ENCODE assay signal across 26 cellular contexts in genomic region chr6:1099257-1099656, GRCh38.
A peak's percentile ranks its signal among the peaks of the same experiment; 100 is the strongest.
DNase-seq lines count a peak whose midpoint lies in the region; ATAC-seq, FAIRE-seq and TF ChIP-seq lines count a peak whose summit lies in the region.
"Had no signal": no experiment of that assay in that cellular context is flagged by ENCODE, and none has a peak within 500 bp of the region (broad histone marks: within the 10 kb centered on the region; RNA-seq: fewer than 3 reads in every experiment).

No MANE protein-coding gene starts in this region.

- H3K36me3 ChIP-seq in esophagus (ENCODE audit: control insufficient read depth in 2 of 2, insufficient read depth in 2 of 2, low read length in 1 of 2) (no peaks in the 10 kb centered on the region), keratinocyte (ENCODE audit: control insufficient read depth in 2 of 2, extremely low read depth in 1 of 2, insufficient read depth in 2 of 2, low read length in 2 of 2) (no peaks in the 10 kb centered on the region), colonic mucosa (no peaks in the 10 kb centered on the region)
- H3K36me3 ChIP-seq: BLaER1 treated with 17β-estradiol and CSF1 and Interleukin-3, amounts not matched to agents 10 nM and 100 nM; MG63 had no signal

- intact Hi-C loops in colonic mucosa (cut with DNase I), result no loop called here

- H3K36me3 Mint-ChIP-seq in type B pancreatic cell, result no peaks in the 10 kb centered on the region

- H3K4me1 ChIP-seq in esophagus (ENCODE audit: control insufficient read depth in 2 of 2, insufficient read depth in 2 of 2, low read length in 1 of 2) (peaks cover 2 to 5% of the 10 kb centered on the region in 2 donors), keratinocyte (ENCODE audit: control insufficient read depth, extremely low read depth, insufficient read depth, low read length) (peaks cover 11% of the 10 kb centered on the region), colonic mucosa (no peaks in the 10 kb centered on the region)
- H3K4me1 ChIP-seq: A549 had no signal

- no peaks in the 10 kb centered on the region for H3K27me3 ChIP-seq in esophagus (ENCODE audit: control insufficient read depth in 1 of 2, insufficient read depth in 2 of 2, low read length in 2 of 2)
- H3K27me3 ChIP-seq in keratinocyte (ENCODE audit: control insufficient read depth, extremely low read depth, insufficient read depth, low read length), result no peaks in the 10 kb centered on the region
- H3K27me3 ChIP-seq in colonic mucosa, result no peaks in the 10 kb centered on the region
- H3K27me3 ChIP-seq: BLaER1 treated with 17β-estradiol and CSF1 and Interleukin-3, amounts not matched to agents 10 nM and 100 nM; MG63 had no signal

- no peaks in the 10 kb centered on the region for H3K9me3 Mint-ChIP-seq in type B pancreatic cell
- H3K9me3 Mint-ChIP-seq: CD4-positive, alpha-beta T cell had no signal

- H3K9me1 ChIP-seq in keratinocyte (ENCODE audit: control insufficient read depth, extremely low read depth, insufficient read depth, low read length), result no peaks in the 10 kb centered on the region

- H3K27ac Mint-ChIP-seq in type B pancreatic cell, result no peak overlapping the region
- H3K27ac Mint-ChIP-seq: CD4-positive, alpha-beta T cell had no signal

- H3K9ac ChIP-seq in keratinocyte (ENCODE audit: control insufficient read depth, extremely low read depth, insufficient read depth, low read length), result no peak overlapping the region
- no peak overlapping the region for H3K9ac ChIP-seq in colonic mucosa (ENCODE audit: low read depth in 2 of 2, low read length in 2 of 2)
- H3K9ac ChIP-seq: BLaER1 treated with 17β-estradiol and CSF1 and Interleukin-3, amounts not matched to agents 10 nM and 100 nM; GM23248 had no signal

- H3K27ac ChIP-seq in RWPE1 (peak overlapping the region; percentile 75), esophagus (ENCODE audit: low read depth in 2 of 2, low read length in 1 of 2) (peak overlapping the region; percentile 83 to 89), keratinocyte (ENCODE audit: control insufficient read depth, insufficient read depth, low read length) (no peak overlapping the region), colonic mucosa (no peak overlapping the region)
- H3K27ac ChIP-seq: A549; BLaER1 treated with 17β-estradiol and CSF1 and Interleukin-3, amounts not matched to agents 10 nM and 100 nM; GM23248; PC-9 had no signal

- H3K9me3 ChIP-seq in esophagus (ENCODE audit: control insufficient read depth in 2 of 2, insufficient read depth in 1 of 2, low read depth in 1 of 2, low read length in 1 of 2) (peaks cover 0 to 2% of the 10 kb centered on the region in 2 donors), keratinocyte (ENCODE audit: control insufficient read depth, low read depth, low read length) (no peaks in the 10 kb centered on the region), colonic mucosa (no peaks in the 10 kb centered on the region)
- H3K9me3 ChIP-seq: A549, MG63 had no signal

- no peaks in the 10 kb centered on the region for H4K20me1 ChIP-seq in keratinocyte (ENCODE audit: control insufficient read depth, extremely low read depth, insufficient read depth, low read length)
- H4K20me1 ChIP-seq: BLaER1 treated with 17β-estradiol and CSF1 and Interleukin-3, amounts not matched to agents 10 nM and 100 nM had no signal

- ATAC-seq in left lobe of liver, result no peak
- ATAC-seq: A549 had no signal

- CTCF ChIA-PET in RWPE1 (lab: Yijun Ruan, JAX), result no interaction called here

- TF ChIP-seq CTCF in RWPE1 (conservative IDR thresholded peaks at IDR 0.05; ENCODE audit: low read depth) (no peak), keratinocyte (optimal IDR thresholded peaks at IDR 0.05 in 1 of 3, IDR thresholded peaks at IDR 0.05 in 1 of 3, conservative IDR thresholded peaks at IDR 0.05 in 1 of 3; ENCODE audit: extremely low read depth in 1 of 3, insufficient read depth in 2 of 3, low read length in 3 of 3) (no peak), type B pancreatic cell (conservative IDR thresholded peaks at IDR 0.05) (no peak), colonic mucosa (IDR thresholded peaks at IDR 0.05) (no peak)

- WGBS in esophagus, 2 donors, result 37 to 57% methylated on average over 10 of the region's 10 CpGs

- peak overlapping the region; percentile 5 for H3K4me3 Mint-ChIP-seq in type B pancreatic cell
- H3K4me3 Mint-ChIP-seq: CD4-positive, alpha-beta T cell had no signal

- no peaks in the 10 kb centered on the region for H3K79me2 ChIP-seq in keratinocyte (ENCODE audit: control insufficient read depth, insufficient read depth, low read length)

- H3K4me3 ChIP-seq in esophagus (ENCODE audit: low read depth in 1 of 2, low read length in 2 of 2) (no peak overlapping the region), keratinocyte (ENCODE audit: control insufficient read depth in 2 of 3, extremely low read depth in 1 of 3, insufficient read depth in 2 of 3, low read depth in 1 of 3, low read length in 3 of 3) (peak overlapping the region in 1 of 3 experiments; percentile 8), colonic mucosa (no peak overlapping the region)
- H3K4me3 ChIP-seq: A549; BLaER1 treated with 17β-estradiol and CSF1 and Interleukin-3, amounts not matched to agents 10 nM and 100 nM; GM23248; MG63; PC-9 had no signal

- peak; percentile 51 for FAIRE-seq in keratinocyte (lab: Jason Lieb, UNC)
- FAIRE-seq: A549, D721Med, HTR-8/SVneo had no signal

- H3K4me1 Mint-ChIP-seq in type B pancreatic cell (ENCODE audit: unreplicated experiment), result peaks cover 26% of the 10 kb centered on the region

- DNase-seq in RWPE1 (ENCODE audit: low spot score) (peak; percentile 17), keratinocyte (ENCODE audit: low read depth, low spot score) (no peak), type B pancreatic cell (ENCODE audit: extremely low spot score, unreplicated experiment) (no peak), colonic mucosa (no peak), left lobe of liver (ENCODE audit: low spot score) (no peak), pons (ENCODE audit: low spot score) (no peak)
- DNase-seq: AML-193; CD4-positive, alpha-beta T cell; GM23248; H7; KBM-7; MG63; NCI-H1105 treated with DMSO at 0.1 percent for 48 hours; NCI-H146; NCI-H1930; NCI-H446 treated with DMSO at 0.1 percent for 48 hours; NCI-H526; NCI-H82; NK-92 treated with Interleukin-12 subunit alpha and Interleukin-12 subunit beta, amount 100 ng/mL, for 24 hours; PC-9; SHP77 had no signal

- peaks cover 12% of the 10 kb centered on the region for H3K27me3 Mint-ChIP-seq in type B pancreatic cell

- H2AFZ ChIP-seq in keratinocyte (ENCODE audit: control insufficient read depth, low read length), result peak overlapping the region; percentile 78
- H2AFZ ChIP-seq: GM23248, PC-9 had no signal

- dilution Hi-C loops in keratinocyte (cut with MboI; ENCODE audit: extremely low pct_ligation_motif_present, low sequenced_read_pairs), result no loop called here

- POLR2A ChIA-PET in RWPE1 (lab: Yijun Ruan, JAX; ENCODE audit: low non-redundant PET), result no interaction called here

- H3K4me2 ChIP-seq in keratinocyte (ENCODE audit: control insufficient read depth, extremely low read depth, insufficient read depth, low read depth, low read length), result peak overlapping the region; percentile 50
- H3K4me2 ChIP-seq: A549; BLaER1 treated with 17β-estradiol and CSF1 and Interleukin-3, amounts not matched to agents 10 nM and 100 nM; PC-9 had no signal

Comparison
In these comparisons a context has a peak if more than half of its experiments do, and no peak if none do; other contexts are left out.
1. H3K27ac ChIP-seq: peak in RWPE1 (single experiment) and esophagus (2 of 2); none in keratinocyte (single experiment) and colonic mucosa (single experiment).